21 cellular contexts compared by ENCODE assay signal in genomic region chr5:96717874-96718273, GRCh38. TPM values are rescaled to one million over a fixed set of nuclear protein-coding genes. Genes with fewer than 3 reads are reported as not detected.
DNase-seq lines count a peak whose midpoint lies in the region; ATAC-seq, FAIRE-seq and TF ChIP-seq lines count a peak whose summit lies in the region.
"Had no signal": no experiment of that assay in that cellular context is flagged by ENCODE, and none has a peak within 500 bp of the region (broad histone marks: within the 10 kb centered on the region; RNA-seq: fewer than 3 reads in every experiment).

No MANE protein-coding gene starts in this region.

- no peak overlapping the region for H2AFZ ChIP-seq in keratinocyte (ENCODE audit: control insufficient read depth, low read length)
- H2AFZ ChIP-seq: GM23248 had no signal

- FAIRE-seq in keratinocyte (lab: Jason Lieb, UNC) = peak; percentile 70
- FAIRE-seq: small intestine had no signal

- no peak overlapping the region for H3K4me3 Mint-ChIP-seq in activated T-helper 17 cell treated with anti-CD3 and anti-CD28 coated beads, Interleukin-2, amount 50 U/mL, for 72 hours
- H3K4me3 Mint-ChIP-seq: activated naive CD8-positive, alpha-beta T cell treated with anti-CD3 and anti-CD28 coated beads for 36 hours had no signal

- DNase-seq in heart right ventricle = no peak
- no peak for DNase-seq in left ventricle myocardium superior
- no peak for DNase-seq in keratinocyte (ENCODE audit: low read depth, low spot score)
- no peak for DNase-seq in upper lobe of right lung
- no peak for DNase-seq in COR-L47 (lab: John Stamatoyannopoulos, UW)
- no peak for DNase-seq in NK-92 treated with Interleukin-12 subunit alpha and Interleukin-12 subunit beta, amount 100 ng/mL, for 24 hours (lab: John Stamatoyannopoulos, UW)
- DNase-seq: activated CD4-positive, alpha-beta T cell treated with anti-CD3 and anti-CD28 coated beads for 48 hours; activated naive CD8-positive, alpha-beta T cell treated with anti-CD3 and anti-CD28 coated beads for 36 hours; BE2C; EL; GM23248; head of caudate nucleus; NCI-H1092 treated with DMSO at 0.1 percent for 48 hours; NCI-H2081 treated with DMSO at 0.1 percent for 48 hours; NCI-H446; stimulated activated naive CD4-positive, alpha-beta T cell; tibial artery had no signal

- ATAC-seq in heart right ventricle (no peak), left ventricle myocardium superior (no peak), upper lobe of right lung (no peak), HG03460 (IDR thresholded peaks at IDR 0.05; ENCODE audit: unreplicated experiment) (no peak)
- no peak for ATAC-seq in activated T-helper 17 cell treated with anti-CD3 and anti-CD28 coated beads, Interleukin-2, amount 50 U/mL, for 72 hours (replicated peaks)

- H3K27me3 ChIP-seq in heart right ventricle (no peaks in the 10 kb centered on the region), keratinocyte (ENCODE audit: control insufficient read depth, extremely low read depth, insufficient read depth, low read length) (no peaks in the 10 kb centered on the region), upper lobe of right lung (no peaks in the 10 kb centered on the region)
- H3K27me3 ChIP-seq: BE2C, Peyer's patch, tibial artery had no signal

- no peak overlapping the region for H3K4me3 ChIP-seq in heart right ventricle
- peak overlapping the region in 1 of 3 experiments; percentile 26 for H3K4me3 ChIP-seq in keratinocyte (ENCODE audit: control insufficient read depth in 2 of 3, extremely low read depth in 1 of 3, insufficient read depth in 2 of 3, low read depth in 1 of 3, low read length in 3 of 3)
- H3K4me3 ChIP-seq in upper lobe of right lung = no peak overlapping the region
- H3K4me3 ChIP-seq: GM23248, Peyer's patch, tibial artery had no signal

- 98 to 100% methylated on average over 1 of the region's 1 CpG for WGBS in heart right ventricle, 2 donors

- peaks cover 3% of the 10 kb centered on the region for H3K9me1 ChIP-seq in keratinocyte (ENCODE audit: control insufficient read depth, extremely low read depth, insufficient read depth, low read length)

- no peak for TF ChIP-seq CTCF in heart right ventricle (IDR thresholded peaks at IDR 0.05)
- no peak for TF ChIP-seq CTCF in keratinocyte (optimal IDR thresholded peaks at IDR 0.05 in 1 of 3, IDR thresholded peaks at IDR 0.05 in 1 of 3, conservative IDR thresholded peaks at IDR 0.05 in 1 of 3; ENCODE audit: extremely low read depth in 1 of 3, insufficient read depth in 2 of 3, low read length in 3 of 3)
- no peak for TF ChIP-seq CTCF in upper lobe of right lung (IDR thresholded peaks at IDR 0.05)

- H3K36me3 Mint-ChIP-seq in activated T-helper 17 cell treated with anti-CD3 and anti-CD28 coated beads, Interleukin-2, amount 50 U/mL, for 72 hours (ENCODE audit: low read depth) = peaks cover 10% of the 10 kb centered on the region

- H3K4me1 Mint-ChIP-seq in activated T-helper 17 cell treated with anti-CD3 and anti-CD28 coated beads, Interleukin-2, amount 50 U/mL, for 72 hours = peaks cover 40% of the 10 kb centered on the region

- H3K4me2 ChIP-seq in keratinocyte (ENCODE audit: control insufficient read depth, extremely low read depth, insufficient read depth, low read depth, low read length) = peak overlapping the region; percentile 55

- H3K9me3 ChIP-seq in heart right ventricle = no peaks in the 10 kb centered on the region
- no peaks in the 10 kb centered on the region for H3K9me3 ChIP-seq in keratinocyte (ENCODE audit: control insufficient read depth, low read depth, low read length)
- no peaks in the 10 kb centered on the region for H3K9me3 ChIP-seq in upper lobe of right lung
- H3K9me3 ChIP-seq: BE2C, Peyer's patch, tibial artery had no signal

- H3K4me1 ChIP-seq in heart right ventricle (peaks cover 5 to 98% (median 80%) of the 10 kb centered on the region in 9 donors), keratinocyte (ENCODE audit: control insufficient read depth, extremely low read depth, insufficient read depth, low read length) (peaks cover 39% of the 10 kb centered on the region), upper lobe of right lung (peaks cover 60% of the 10 kb centered on the region)
- H3K4me1 ChIP-seq: BE2C had no signal

- H3K27ac Mint-ChIP-seq in activated T-helper 17 cell treated with anti-CD3 and anti-CD28 coated beads, Interleukin-2, amount 50 U/mL, for 72 hours = peak overlapping the region; percentile 18
- H3K27ac Mint-ChIP-seq: activated naive CD8-positive, alpha-beta T cell treated with anti-CD3 and anti-CD28 coated beads for 36 hours had no signal

- intact Hi-C loops in heart right ventricle (cut with DNase I) (loop anchor here in 1 of 10 donors (10.0 kb wide), 1 partner anchor 103 kb away; no protein-coding TSS in a partner anchor), left ventricle myocardium superior (cut with micrococcal nuclease) (no loop called here), upper lobe of right lung (cut with DNase I) (no loop called here)

- H3K36me3 ChIP-seq in heart right ventricle (peaks cover 0 to 6% (median 0%) of the 10 kb centered on the region in 9 donors), keratinocyte (ENCODE audit: control insufficient read depth in 2 of 2, extremely low read depth in 1 of 2, insufficient read depth in 2 of 2, low read length in 2 of 2) (peaks cover 5 to 11% of the 10 kb centered on the region in 2 experiments), upper lobe of right lung (no peaks in the 10 kb centered on the region)
- H3K36me3 ChIP-seq: BE2C, tibial artery had no signal

- H4K20me1 ChIP-seq in keratinocyte (ENCODE audit: control insufficient read depth, extremely low read depth, insufficient read depth, low read length) = no peaks in the 10 kb centered on the region

- peak overlapping the region; percentile 62 for H3K9ac ChIP-seq in keratinocyte (ENCODE audit: control insufficient read depth, extremely low read depth, insufficient read depth, low read length)
- H3K9ac ChIP-seq: GM23248 had no signal

- dilution Hi-C loops in keratinocyte (cut with MboI; ENCODE audit: extremely low pct_ligation_motif_present, low sequenced_read_pairs) = no loop called here

- H3K27ac ChIP-seq in heart right ventricle (peak overlapping the region in 7 of 10 donors; percentile 25 to 71 (median 54)), keratinocyte (ENCODE audit: control insufficient read depth, insufficient read depth, low read length) (peak overlapping the region; percentile 91), upper lobe of right lung (peak overlapping the region; percentile 43)
- H3K27ac ChIP-seq: GM23248, tibial artery had no signal

- peaks cover 85% of the 10 kb centered on the region for H3K79me2 ChIP-seq in keratinocyte (ENCODE audit: control insufficient read depth, insufficient read depth, low read length)

- no peaks in the 10 kb centered on the region for H3K27me3 Mint-ChIP-seq in activated T-helper 17 cell treated with anti-CD3 and anti-CD28 coated beads, Interleukin-2, amount 50 U/mL, for 72 hours
- H3K27me3 Mint-ChIP-seq: activated naive CD8-positive, alpha-beta T cell treated with anti-CD3 and anti-CD28 coated beads for 36 hours had no signal

- no peaks in the 10 kb centered on the region for H3K9me3 Mint-ChIP-seq in activated T-helper 17 cell treated with anti-CD3 and anti-CD28 coated beads, Interleukin-2, amount 50 U/mL, for 72 hours
- H3K9me3 Mint-ChIP-seq: activated naive CD8-positive, alpha-beta T cell treated with anti-CD3 and anti-CD28 coated beads for 36 hours had no signal

RNA-seq across cellular contexts. Expression of gene CAST, which starts 55.7 kb away (rescaled TPM):
- total RNA-seq in heart right ventricle = 100 to 1,000 TPM; 385 to 783 (median 535) TPM
- 100 to 1,000 TPM; 174 to 245 TPM for polyA plus RNA-seq in heart right ventricle
- total RNA-seq in left ventricle myocardium superior = 523 TPM
- total RNA-seq in activated T-helper 17 cell treated with anti-CD3 and anti-CD28 coated beads, Interleukin-2, amount 50 U/mL, for 72 hours = 100 to 1,000 TPM; 165 to 229 TPM
- polyA plus RNA-seq in keratinocyte = 148 to 343 TPM (median 238 TPM) in 3 replicates
- polyA plus RNA-seq in keratinocyte (2011; ENCODE audit: low read depth) = 1,030 TPM
- polyA plus RNA-seq in keratinocyte (2011; cell fraction: cytosol; rRNA removed) = 209 and 268 TPM in 2 replicates
- polyA plus RNA-seq in keratinocyte (2011; cell fraction: nucleus; rRNA removed) = 383 and 505 TPM in 2 replicates
- polyA plus RNA-seq in keratinocyte (2012; ENCODE audit: low replicate concordance) = 252 and 292 TPM in 2 replicates
- polyA minus RNA-seq in keratinocyte = 62.9 to 205 TPM (median 111 TPM) in 3 replicates
- 227 TPM for polyA minus RNA-seq in keratinocyte (2011; cell fraction: cytosol; rRNA and poly(A)+ RNA removed)
- 331 and 508 TPM in 2 replicates for polyA minus RNA-seq in keratinocyte (2011; cell fraction: nucleus; rRNA and poly(A)+ RNA removed)
- 260 TPM for total RNA-seq in upper lobe of right lung
